Comparison of ENCODE assay signal across 15 cellular contexts in the genomic region with DNA sequence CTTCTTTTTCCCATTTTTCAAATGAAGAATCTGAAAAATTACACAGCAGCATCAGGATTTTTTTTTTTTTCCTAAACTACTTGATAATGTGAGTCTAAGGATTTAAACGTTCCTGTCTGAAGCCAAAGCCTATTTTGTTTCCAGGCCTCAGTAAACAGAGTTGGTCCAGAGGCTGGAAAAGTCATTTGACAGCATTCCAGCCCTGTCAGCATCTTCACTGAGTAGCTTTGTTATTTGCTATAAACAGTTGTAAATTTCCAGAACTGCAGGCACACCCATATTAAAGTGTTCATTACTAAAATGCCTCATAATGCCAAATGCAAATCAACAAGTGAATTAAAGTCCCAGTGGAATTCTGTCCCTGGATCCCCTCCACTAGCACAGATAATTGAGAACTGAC. TPM values are rescaled to one million over a fixed set of nuclear protein-coding genes. Genes with fewer than 3 reads are reported as not detected.
DNase-seq lines count a peak whose midpoint lies in the region; ATAC-seq, FAIRE-seq and TF ChIP-seq lines count a peak whose summit lies in the region.
"Had no signal": no experiment of that assay in that cellular context is flagged by ENCODE, and none has a peak within 500 bp of the region (broad histone marks: within the 10 kb centered on the region; RNA-seq: fewer than 3 reads in every experiment).

No MANE protein-coding gene starts in this region.

- H3K4me1 ChIP-seq in A549 (peaks cover 22% of the 10 kb centered on the region), heart left ventricle (peaks cover 2 to 86% (median 72%) of the 10 kb centered on the region in 12 donors), ovary (ENCODE audit: insufficient read depth) (peaks cover 17% of the 10 kb centered on the region)

- H3K4me2 ChIP-seq in A549: no peak overlapping the region

- no peak overlapping the region for H3K4me3 ChIP-seq in A549
- peak overlapping the region; percentile 27 for H3K4me3 ChIP-seq in WERI-Rb-1 (ENCODE audit: low read depth, low read length)
- H3K4me3 ChIP-seq in heart left ventricle: no peak overlapping the region
- no peak overlapping the region for H3K4me3 ChIP-seq in ovary

- TF ChIP-seq EP300 in A549 (IDR thresholded peaks at IDR 0.05) (no peak), ovary (IDR thresholded peaks at IDR 0.05) (no peak)

- no peak overlapping the region for H3K27ac ChIP-seq in A549
- H3K27ac ChIP-seq in WERI-Rb-1: peak overlapping the region; percentile 65; the same call in 1 of the 2 replicates
- H3K27ac ChIP-seq in heart left ventricle: peak overlapping the region; percentile 51 to 98 (median 68)
- peak overlapping the region; percentile 9 to 16 for H3K27ac ChIP-seq in ovary

- WGBS in A549 (ENCODE audit: missing lambda C conversion rate): 45% methylated on average over 1 of the region's 1 CpG
- 6 to 20% (median 11%) methylated on average over 1 of the region's 1 CpG for WGBS in heart left ventricle, 4 donors
- 0 to 2% (median 0%) methylated on average over 1 of the region's 1 CpG for WGBS in ovary, 3 donors

- H3K27me3 ChIP-seq in WERI-Rb-1 (ENCODE audit: insufficient read depth, low read depth, severe bottlenecking) (no peaks in the 10 kb centered on the region), heart left ventricle (no peaks in the 10 kb centered on the region), ovary (no peaks in the 10 kb centered on the region)
- H3K27me3 ChIP-seq: BE2C had no signal

- FAIRE-seq in A549 (lab: Jason Lieb, UNC): no peak
- FAIRE-seq: urothelium cell line had no signal

- H3K36me3 ChIP-seq in WERI-Rb-1: no peaks in the 10 kb centered on the region
- no peaks in the 10 kb centered on the region for H3K36me3 ChIP-seq in heart left ventricle
- no peaks in the 10 kb centered on the region for H3K36me3 ChIP-seq in ovary
- H3K36me3 ChIP-seq: BE2C had no signal

- H3K9me3 ChIP-seq in A549 (no peaks in the 10 kb centered on the region), WERI-Rb-1 (ENCODE audit: severe bottlenecking) (no peaks in the 10 kb centered on the region), heart left ventricle (no peaks in the 10 kb centered on the region), ovary (no peaks in the 10 kb centered on the region)
- H3K9me3 ChIP-seq: BE2C had no signal

- ATAC-seq in A549 (no peak), heart left ventricle (peak in 2 of 4 donors; percentile 19 to 60), SK-N-SH treated with all-trans-retinoic acid at 6 μM for 48 hours (no peak), GM21381 (IDR thresholded peaks at IDR 0.05; ENCODE audit: unreplicated experiment) (no peak)
- ATAC-seq: naive thymus-derived CD8-positive, alpha-beta T cell had no signal

- POLR2A ChIA-PET in A549 (lab: Yijun Ruan, JAX): interaction anchor here (0.8 kb wide), 1 partner anchor 35 kb away, joined by 3 read pairs; no protein-coding TSS in a partner anchor

- no peak for DNase-seq in A549 (ENCODE audit: low read depth in 1 of 2, low spot score in 1 of 2)
- DNase-seq in WERI-Rb-1: no peak
- peak in 3 of 5 donors; percentile 49 to 61 (median 59) for DNase-seq in heart left ventricle
- peak in 1 of 5 donors; percentile 44 for DNase-seq in ovary
- no peak for DNase-seq in cerebellar nuclear complex (lab: John Stamatoyannopoulos, UW)
- no peak for DNase-seq in GDM1 (lab: John Stamatoyannopoulos, UW)
- DNase-seq: activated CD4-positive, alpha-beta T cell treated with anti-CD3 and anti-CD28 coated beads for 4 hours; activated naive CD8-positive, alpha-beta T cell treated with anti-CD3 and anti-CD28 coated beads, Interleukin-2, amount 10 ng/mL, durations not matched to agents 7 days and 5 days; BE2C; naive thymus-derived CD8-positive, alpha-beta T cell; NCI-H2081 treated with DMSO at 0.1 percent for 48 hours; stimulated activated CD4-positive, alpha-beta T cell treated with anti-CD3 and anti-CD28 coated beads, Interleukin-2, amount 100 ng/mL, for 48 hours had no signal

- TF ChIP-seq POLR2A in A549 (IDR thresholded peaks at IDR 0.05; ENCODE audit: low read length): no peak
- no peak for TF ChIP-seq POLR2A in heart left ventricle (IDR thresholded peaks at IDR 0.05)
- TF ChIP-seq POLR2A in ovary (IDR thresholded peaks at IDR 0.05): no peak

- TF ChIP-seq CTCF in A549 (IDR thresholded peaks at IDR 0.05) (no peak), WERI-Rb-1 (IDR thresholded peaks at IDR 0.05; ENCODE audit: low read depth, low read length) (no peak), heart left ventricle (IDR thresholded peaks at IDR 0.05) (no peak), ovary (IDR thresholded peaks at IDR 0.05) (no peak)

- intact Hi-C loops in heart left ventricle (cut with DNase I) (loop anchor here in 2 of 10 donors (2.0 to 10.0 kb wide), 3 partner anchors 34 to 56 kb away; no protein-coding TSS in a partner anchor), ovary (cut with DNase I) (loop anchor here in 1 of 4 donors (5.0 kb wide), 1 partner anchor 34 kb away; the partner anchor contains the start of gene KMT2E)

- TF ChIP-seq RAD21 in A549 (conservative IDR thresholded peaks at IDR 0.05 in 1 of 2, IDR thresholded peaks at IDR 0.05 in 1 of 2): no peak

- CTCF ChIA-PET in A549 (lab: Yijun Ruan, JAX): interaction anchor here (0.7 to 4.0 kb wide), 4 partner anchors 8 to 83 kb away, joined by 3 to 22 read pairs (median 5); no protein-coding TSS in a partner anchor

TF ChIP-seq in A549, 52 proteins besides CTCF, POLR2A, EP300 and RAD21:
- TF ChIP-seq MAFK (IDR thresholded peaks at IDR 0.05; ENCODE audit: partially characterized antibody) (peak; percentile 7), EHF (CRISPR knock-in tag; IDR thresholded peaks at IDR 0.05) (no peak)

TF ChIP-seq in SK-N-SH treated with all-trans-retinoic acid at 6 μM for 48 hours, 23 proteins besides CTCF, POLR2A, EP300 and RAD21:
- no peak for TF ChIP-seq BACH2 (CRISPR knock-in tag; IDR thresholded peaks at IDR 0.05; ENCODE audit: borderline replicate concordance)
- TF ChIP-seq SNAI2 (CRISPR knock-in tag; IDR thresholded peaks at IDR 0.05): no peak
- no peak for TF ChIP-seq ISL1 (CRISPR knock-in tag; IDR thresholded peaks at IDR 0.05)
- TF ChIP-seq ZFP30 (CRISPR knock-in tag; IDR thresholded peaks at IDR 0.05): no peak

RNA-seq across cellular contexts. Expression of gene KMT2E, which starts 35.5 kb away (rescaled TPM):
- 9.4 and 30.2 TPM in 2 replicates for polyA plus RNA-seq in A549 (2011; rRNA removed)
- 3.6 and 4.6 TPM in 2 replicates for polyA plus RNA-seq in A549 (2012; cell fraction: cytosol; rRNA removed)
- 4.9 and 13.6 TPM in 2 replicates for polyA plus RNA-seq in A549 (2012; cell fraction: nucleus; rRNA removed)
- polyA plus RNA-seq in A549 (2017; fragmentation: RNase III; extraction: RNeasy Plus Mini Kit Qiagen cat#74134 plus additional on column Dnase treatment): 17.2 to 23.4 TPM (median 19.3 TPM) in 3 replicates
- polyA minus RNA-seq in A549 (2011; rRNA and poly(A)+ RNA removed): 56.7 and 57.6 TPM in 2 replicates
- total RNA-seq in heart left ventricle: 10 to 100 TPM; 39.3 to 59.5 (median 46.7) TPM
- 10 to 100 TPM; 17.0 to 20.8 TPM for polyA plus RNA-seq in heart left ventricle
- 100 to 1,000 TPM in 6 of 7 donors, 10 to 100 TPM in 1; 97.4 to 152 (median 113) TPM for total RNA-seq in ovary
- 10 to 100 TPM; 35.2 to 56.8 TPM for polyA plus RNA-seq in ovary

Comparison
In these comparisons a context has a peak if more than half of its experiments do, and no peak if none do; other contexts are left out.
1. DNase-seq: peak in heart left ventricle (3 of 5); none in A549 (0 of 2), WERI-Rb-1 (single experiment), cerebellar nuclear complex (0 of 2) and GDM1 (single experiment).
2. H3K27ac ChIP-seq: peak in WERI-Rb-1 (single experiment), heart left ventricle (12 of 12) and ovary (2 of 2); none in A549 (0 of 2).